ENCODE assay signal across 13 cellular contexts in genomic region chr17:1447061-1447460, GRCh38. TPM values are rescaled to one million over a fixed set of nuclear protein-coding genes. Genes with fewer than 3 reads are reported as not detected.
DNase-seq lines count a peak whose midpoint lies in the region; ATAC-seq and TF ChIP-seq lines count a peak whose summit lies in the region.
"Had no signal": no experiment of that assay in that cellular context is flagged by ENCODE, and none has a peak within 500 bp of the region (broad histone marks: within the 10 kb centered on the region; RNA-seq: fewer than 3 reads in every experiment).

No MANE protein-coding gene starts in this region.

- no peaks in the 10 kb centered on the region for H3K9me2 ChIP-seq in Loucy (replicated peaks; ENCODE audit: low read depth, low read length)

- no peak overlapping the region for H3K9ac ChIP-seq in Loucy (ENCODE audit: low read depth, low read length, poor library complexity, severe bottlenecking)
- H3K9ac ChIP-seq: neural progenitor cell had no signal

- peaks cover 71% of the 10 kb centered on the region for H3K79me2 ChIP-seq in Loucy (ENCODE audit: insufficient read depth, low read length)

- WGBS in gastroesophageal sphincter (ENCODE audit: low coverage in 1 of 2), 2 donors = 55 to 70% methylated on average over 6 of the region's 7 CpGs

- no peaks in the 10 kb centered on the region for H3K27me3 ChIP-seq in Loucy (ENCODE audit: insufficient read depth, low read length, poor library complexity, severe bottlenecking)
- H3K27me3 ChIP-seq in gastroesophageal sphincter = no peaks in the 10 kb centered on the region
- no peaks in the 10 kb centered on the region for H3K27me3 ChIP-seq in gastrocnemius medialis
- no peaks in the 10 kb centered on the region for H3K27me3 ChIP-seq in foreskin keratinocyte
- H3K27me3 ChIP-seq: breast epithelium, neural progenitor cell had no signal

- TF ChIP-seq POLR2A in gastroesophageal sphincter (IDR thresholded peaks at IDR 0.05) (no peak), gastrocnemius medialis (IDR thresholded peaks at IDR 0.05) (no peak)

- H3K4me1 ChIP-seq in Loucy (ENCODE audit: insufficient read depth, low read length, poor library complexity, severe bottlenecking) = peaks cover 7% of the 10 kb centered on the region
- peaks cover 0 to 72% (median 4%) of the 10 kb centered on the region in 3 donors for H3K4me1 ChIP-seq in gastroesophageal sphincter
- peaks cover 42 to 43% of the 10 kb centered on the region in 2 donors for H3K4me1 ChIP-seq in gastrocnemius medialis
- no peaks in the 10 kb centered on the region for H3K4me1 ChIP-seq in foreskin keratinocyte
- H3K4me1 ChIP-seq: breast epithelium, neural progenitor cell had no signal

- H3K36me3 Mint-ChIP-seq in activated CD4-positive, alpha-beta T cell treated with anti-CD3 and anti-CD28 coated beads, Interleukin-2, amount 10 ng/mL, durations not matched to agents 24 days and 14 days (ENCODE audit: low read depth) = peaks cover 22% of the 10 kb centered on the region

- TF ChIP-seq CTCF in Loucy (conservative IDR thresholded peaks at IDR 0.05; ENCODE audit: low read length) = no peak
- no peak for TF ChIP-seq CTCF in gastroesophageal sphincter (IDR thresholded peaks at IDR 0.05)
- no peak for TF ChIP-seq CTCF in gastrocnemius medialis (IDR thresholded peaks at IDR 0.05 in 4 of 5, conservative IDR thresholded peaks at IDR 0.05 in 1 of 5)
- TF ChIP-seq CTCF in foreskin keratinocyte (conservative IDR thresholded peaks at IDR 0.05) = no peak

- H4K20me1 ChIP-seq in Loucy (ENCODE audit: insufficient read depth, low read length, poor library complexity, severe bottlenecking) = peaks cover 9% of the 10 kb centered on the region

- in situ Hi-C loops in gastrocnemius medialis (cut with MboI; ENCODE audit: low sequenced_read_pairs in 4 of 4) = no loop called here

- H3K9me3 ChIP-seq in Loucy (ENCODE audit: insufficient read depth, low read depth, low read length) = no peaks in the 10 kb centered on the region
- no peaks in the 10 kb centered on the region for H3K9me3 ChIP-seq in gastroesophageal sphincter
- no peaks in the 10 kb centered on the region for H3K9me3 ChIP-seq in gastrocnemius medialis
- H3K9me3 ChIP-seq: A549, breast epithelium had no signal

- H3K27ac Mint-ChIP-seq in activated CD4-positive, alpha-beta T cell treated with anti-CD3 and anti-CD28 coated beads, Interleukin-2, amount 10 ng/mL, durations not matched to agents 24 days and 14 days = peak overlapping the region; percentile 41
- H3K27ac Mint-ChIP-seq: neural progenitor cell had no signal

- no peaks in the 10 kb centered on the region for H3K9me3 Mint-ChIP-seq in activated CD4-positive, alpha-beta T cell treated with anti-CD3 and anti-CD28 coated beads, Interleukin-2, amount 10 ng/mL, durations not matched to agents 24 days and 14 days
- H3K9me3 Mint-ChIP-seq: stimulated activated naive CD8-positive, alpha-beta T cell treated with anti-CD3 and anti-CD28 coated beads, Interleukin-15, Interleukin-2, amounts not matched to agents 100 ng/mL and 50 ng/mL, for 24 hours had no signal

- TF ChIP-seq EP300 in gastroesophageal sphincter (IDR thresholded peaks at IDR 0.05) = no peak

- no peaks in the 10 kb centered on the region for H3K27me3 Mint-ChIP-seq in activated CD4-positive, alpha-beta T cell treated with anti-CD3 and anti-CD28 coated beads, Interleukin-2, amount 10 ng/mL, durations not matched to agents 24 days and 14 days
- H3K27me3 Mint-ChIP-seq: stimulated activated naive CD8-positive, alpha-beta T cell treated with anti-CD3 and anti-CD28 coated beads, Interleukin-15, Interleukin-2, amounts not matched to agents 100 ng/mL and 50 ng/mL, for 24 hours had no signal

- H3K4me1 Mint-ChIP-seq in activated CD4-positive, alpha-beta T cell treated with anti-CD3 and anti-CD28 coated beads, Interleukin-2, amount 10 ng/mL, durations not matched to agents 24 days and 14 days = peaks cover 22% of the 10 kb centered on the region

- no peak overlapping the region for H3K4me3 ChIP-seq in Loucy (ENCODE audit: low read length, poor library complexity, severe bottlenecking)
- no peak overlapping the region for H3K4me3 ChIP-seq in gastroesophageal sphincter
- H3K4me3 ChIP-seq in gastrocnemius medialis = no peak overlapping the region
- H3K4me3 ChIP-seq: A549, breast epithelium, neural progenitor cell had no signal

- no peak overlapping the region for H2AFZ ChIP-seq in Loucy (ENCODE audit: low read length)
- H2AFZ ChIP-seq: neural progenitor cell had no signal

- H3F3A ChIP-seq in Loucy (ENCODE audit: low read depth) = no peaks in the 10 kb centered on the region

- intact Hi-C loops in activated CD4-positive, alpha-beta T cell treated with anti-CD3 and anti-CD28 coated beads, Interleukin-2, amount 10 ng/mL, durations not matched to agents 24 days and 14 days (cut with micrococcal nuclease) = no loop called here
- intact Hi-C loops in gastrocnemius medialis (cut with DNase I; ENCODE audit: low total_unique reads) = loop anchor here (5.0 kb wide), 1 partner anchor 70 kb away; no protein-coding TSS in a partner anchor

- DNase-seq in activated CD4-positive, alpha-beta T cell treated with anti-CD3 and anti-CD28 coated beads, Interleukin-2, amount 10 ng/mL, durations not matched to agents 24 days and 14 days = no peak
- DNase-seq in activated CD4-positive, alpha-beta T cell treated with anti-CD3 and anti-CD28 coated beads, Interleukin-2, amount 50 U/mL, for 1 hour = no peak
- DNase-seq in gastrocnemius medialis (no peak), foreskin keratinocyte (no peak), COLO668 (lab: John Stamatoyannopoulos, UW; ENCODE audit: unreplicated experiment) (no peak), KG1 (lab: John Stamatoyannopoulos, UW) (no peak)
- DNase-seq: NCI-H2081 had no signal

- H3K4me2 ChIP-seq in Loucy (ENCODE audit: low read depth, low read length, poor library complexity, severe bottlenecking) = peak overlapping the region; percentile 40
- H3K4me2 ChIP-seq: A549, neural progenitor cell had no signal

- ATAC-seq in gastroesophageal sphincter (peak; percentile 34), gastrocnemius medialis (no peak), foreskin keratinocyte (no peak)
- ATAC-seq: A549 had no signal

- H3K36me3 ChIP-seq in Loucy (ENCODE audit: insufficient read depth, low read length) = no peaks in the 10 kb centered on the region
- H3K36me3 ChIP-seq in gastroesophageal sphincter = peaks cover 0 to 3% of the 10 kb centered on the region in 2 donors
- H3K36me3 ChIP-seq in gastrocnemius medialis = no peaks in the 10 kb centered on the region
- H3K36me3 ChIP-seq: breast epithelium, neural progenitor cell had no signal

- H3K27ac ChIP-seq in gastroesophageal sphincter (peak overlapping the region in 3 of 4 donors; percentile 10 to 48 (median 29)), gastrocnemius medialis (peak overlapping the region; percentile 57 to 75 (median 67)), foreskin keratinocyte (no peak overlapping the region)
- H3K27ac ChIP-seq: A549, neural progenitor cell had no signal

- H3K4me3 Mint-ChIP-seq in activated CD4-positive, alpha-beta T cell treated with anti-CD3 and anti-CD28 coated beads, Interleukin-2, amount 10 ng/mL, durations not matched to agents 24 days and 14 days = peak overlapping the region; percentile 28
- H3K4me3 Mint-ChIP-seq: neural progenitor cell; stimulated activated naive CD8-positive, alpha-beta T cell treated with anti-CD3 and anti-CD28 coated beads, Interleukin-15, Interleukin-2, amounts not matched to agents 100 ng/mL and 50 ng/mL, for 24 hours had no signal

RNA-seq across cellular contexts. Expression of gene CRK, which starts 9.0 kb away (rescaled TPM):
- 22.5 and 24.3 TPM in 2 replicates for total RNA-seq in activated CD4-positive, alpha-beta T cell treated with anti-CD3 and anti-CD28 coated beads, Interleukin-2, amount 10 ng/mL, durations not matched to agents 24 days and 14 days
- total RNA-seq in gastroesophageal sphincter (10 to 100 TPM; 72.7 to 98.4 (median 77.2) TPM), gastrocnemius medialis (10 to 100 TPM; 48.6 to 64.6 (median 56.7) TPM), foreskin keratinocyte (79.2 and 79.3 TPM in 2 replicates)
- 28.6 and 34.9 TPM in 2 replicates for polyA plus RNA-seq in foreskin keratinocyte

RNA-seq across cellular contexts. Expression of gene MYO1C, which starts 45.4 kb away (rescaled TPM):
- total RNA-seq in activated CD4-positive, alpha-beta T cell treated with anti-CD3 and anti-CD28 coated beads, Interleukin-2, amount 10 ng/mL, durations not matched to agents 24 days and 14 days = 37.4 and 43.4 TPM in 2 replicates
- total RNA-seq in gastroesophageal sphincter = 100 to 1,000 TPM; 215 to 461 (median 287) TPM
- total RNA-seq in gastrocnemius medialis = 10 to 100 TPM; 24.8 to 76.6 (median 58.6) TPM
- total RNA-seq in foreskin keratinocyte = 148 and 162 TPM in 2 replicates
- 81.9 and 96.8 TPM in 2 replicates for polyA plus RNA-seq in foreskin keratinocyte

RNA-seq across cellular contexts. Expression of gene YWHAE, which starts 47.0 kb away (rescaled TPM):
- total RNA-seq in activated CD4-positive, alpha-beta T cell treated with anti-CD3 and anti-CD28 coated beads, Interleukin-2, amount 10 ng/mL, durations not matched to agents 24 days and 14 days = 493 and 504 TPM in 2 replicates
- total RNA-seq in gastroesophageal sphincter = 100 to 1,000 TPM; 359 to 456 (median 398) TPM
- total RNA-seq in gastrocnemius medialis = 1,000 to 10,000 TPM in 3 of 4 donors, 100 to 1,000 TPM in 1; 915 to 1,814 (median 1,174) TPM
- 582 and 629 TPM in 2 replicates for total RNA-seq in foreskin keratinocyte
- polyA plus RNA-seq in foreskin keratinocyte = 540 and 664 TPM in 2 replicates
